1 cellular context compared by ENCODE assay signal in the genomic region with DNA sequence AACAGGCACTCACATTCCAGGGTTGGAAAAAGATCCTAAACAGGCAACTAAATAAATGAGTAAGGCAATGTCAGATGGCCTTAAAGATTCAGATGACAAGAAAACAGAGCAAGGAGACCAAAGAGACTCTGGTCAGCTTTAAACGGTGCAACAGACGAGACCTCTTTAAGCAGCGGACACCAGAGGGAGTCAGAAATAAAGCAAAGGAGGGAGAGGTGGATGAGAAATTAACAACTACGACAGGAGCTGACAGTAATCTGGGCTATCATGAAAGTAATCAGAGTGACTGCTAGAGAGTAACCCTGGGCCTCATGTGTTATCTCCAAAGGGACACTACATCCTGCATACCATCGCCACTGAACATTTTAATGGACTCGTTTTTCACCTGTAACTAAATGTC.
TF ChIP-seq lines count a peak whose summit lies in the region.

No MANE protein-coding gene starts in this region.

TF ChIP-seq in IMR-90, 13 proteins besides CTCF, POLR2A, EP300 and RAD21:
- peak; percentile 29; the same call in 1 of the 2 replicates for TF ChIP-seq SMC3 (IDR thresholded peaks at IDR 0.05; ENCODE audit: low read depth, low read length)
- TF ChIP-seq, protein P1, sequence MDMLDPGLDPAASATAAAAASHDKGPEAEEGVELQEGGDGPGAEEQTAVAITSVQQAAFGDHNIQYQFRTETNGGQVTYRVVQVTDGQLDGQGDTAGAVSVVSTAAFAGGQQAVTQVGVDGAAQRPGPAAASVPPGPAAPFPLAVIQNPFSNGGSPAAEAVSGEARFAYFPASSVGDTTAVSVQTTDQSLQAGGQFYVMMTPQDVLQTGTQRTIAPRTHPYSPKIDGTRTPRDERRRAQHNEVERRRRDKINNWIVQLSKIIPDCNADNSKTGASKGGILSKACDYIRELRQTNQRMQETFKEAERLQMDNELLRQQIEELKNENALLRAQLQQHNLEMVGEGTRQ (IDR thresholded peaks at IDR 0.05; ENCODE audit: low read depth, low read length) = no peak
